In the genomic region with DNA sequence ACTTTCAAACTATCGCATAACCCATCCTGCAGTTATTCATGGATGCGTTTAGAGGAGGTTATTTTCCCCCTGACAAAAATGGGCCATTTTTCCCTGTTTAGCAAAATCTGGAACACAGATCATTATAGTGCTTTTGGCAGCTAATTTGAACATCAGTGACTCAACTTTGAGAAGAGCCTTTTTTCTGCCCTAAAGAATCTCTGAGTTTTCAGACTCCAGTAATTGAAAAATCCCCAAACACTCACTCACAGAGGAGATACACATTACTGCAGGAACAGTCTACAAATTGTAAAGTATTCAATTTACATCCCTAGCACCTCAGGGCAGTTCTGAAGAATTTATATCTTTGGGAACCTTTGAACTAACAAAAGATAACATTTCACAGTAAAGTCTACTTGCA, we compare ENCODE assay signal across 1 cellular context.
TF ChIP-seq lines count a peak whose summit lies in the region.

No MANE protein-coding gene starts in this region.

TF ChIP-seq in IMR-90, 13 proteins besides CTCF, POLR2A, EP300 and RAD21:
- TF ChIP-seq FOS (IDR thresholded peaks at IDR 0.05; ENCODE audit: low read depth, low read length) (no peak), MAZ (IDR thresholded peaks at IDR 0.05; ENCODE audit: borderline replicate concordance, low read depth, low read length) (no peak), BHLHE40 (IDR thresholded peaks at IDR 0.05; ENCODE audit: low read depth, low read length) (no peak), RFX5 (IDR thresholded peaks at IDR 0.05; ENCODE audit: low read depth, low read length) (no peak)
